ENCODE assay signal across 9 cellular contexts in genomic region chr5:36688722-36689121, GRCh38.
A peak's percentile ranks its signal among the peaks of the same experiment; 100 is the strongest.
DNase-seq lines count a peak whose midpoint lies in the region; ATAC-seq and TF ChIP-seq lines count a peak whose summit lies in the region.
"Had no signal": no experiment of that assay in that cellular context is flagged by ENCODE, and none has a peak within 500 bp of the region (broad histone marks: within the 10 kb centered on the region; RNA-seq: fewer than 3 reads in every experiment).

No MANE protein-coding gene starts in this region.

- H2AFZ ChIP-seq in DND-41 (ENCODE audit: low read depth, low read length) (no peak overlapping the region), SU-DHL-6 (ENCODE audit: low read depth, low read length, severe bottlenecking) (no peak overlapping the region)
- H2AFZ ChIP-seq: parathyroid adenoma had no signal

- no peak for ATAC-seq in DND-41 (ENCODE audit: insufficient read depth, low read depth)

- no peaks in the 10 kb centered on the region for H3K4me1 ChIP-seq in DND-41 (ENCODE audit: insufficient read depth, low read length)
- H3K4me1 ChIP-seq: parathyroid adenoma had no signal

- H3K9me3 ChIP-seq in DND-41 (ENCODE audit: insufficient read depth, low read length, severe bottlenecking) (no peaks in the 10 kb centered on the region), SU-DHL-6 (ENCODE audit: insufficient read depth, low read length) (no peaks in the 10 kb centered on the region)

- no peak overlapping the region for H3K4me3 ChIP-seq in DND-41 (ENCODE audit: low read depth in 1 of 2, low read length in 2 of 2)
- H3K4me3 ChIP-seq in SU-DHL-6 (ENCODE audit: insufficient read depth, low read length, poor library complexity, severe bottlenecking) = no peak overlapping the region

- no peak overlapping the region for H3K27ac ChIP-seq in DND-41 (ENCODE audit: low read length)
- H3K27ac ChIP-seq in SU-DHL-6 (ENCODE audit: low read depth, low read length) = no peak overlapping the region
- H3K27ac ChIP-seq: parathyroid adenoma had no signal

- H3K9ac ChIP-seq in DND-41 (ENCODE audit: low read depth, low read length) = no peak overlapping the region
- H3K9ac ChIP-seq in SU-DHL-6 (ENCODE audit: low read length) = no peak overlapping the region
- H3K9ac ChIP-seq: parathyroid adenoma had no signal

- H3K27me3 ChIP-seq in DND-41 (ENCODE audit: insufficient read depth, low read length, poor library complexity) (peaks cover 29% of the 10 kb centered on the region), SU-DHL-6 (ENCODE audit: low read length) (no peaks in the 10 kb centered on the region)

- H3K36me3 ChIP-seq in DND-41 (ENCODE audit: insufficient read depth, low read length) (no peaks in the 10 kb centered on the region), SU-DHL-6 (ENCODE audit: low read length) (no peaks in the 10 kb centered on the region)

- H3K79me2 ChIP-seq in DND-41 (ENCODE audit: insufficient read depth, low read length) = no peaks in the 10 kb centered on the region
- no peaks in the 10 kb centered on the region for H3K79me2 ChIP-seq in SU-DHL-6 (ENCODE audit: insufficient read depth, low read length)
- H3K79me2 ChIP-seq: parathyroid adenoma had no signal

- H3F3A ChIP-seq in SU-DHL-6 (ENCODE audit: insufficient read depth) = 0 out of 2 replicates have a peak, but pooled peaks cover 4% of the 10 kb centered on the region

- H3K4me2 ChIP-seq in DND-41 (ENCODE audit: insufficient read depth, low read length) (no peak overlapping the region), SU-DHL-6 (ENCODE audit: low read depth, low read length, poor library complexity, severe bottlenecking) (no peak overlapping the region)

- H4K20me1 ChIP-seq in DND-41 (ENCODE audit: insufficient read depth, low read length) (no peaks in the 10 kb centered on the region), SU-DHL-6 (ENCODE audit: low read depth, low read length) (no peaks in the 10 kb centered on the region)

- no peaks in the 10 kb centered on the region for H3K9me2 ChIP-seq in SU-DHL-6 (replicated peaks; ENCODE audit: insufficient read depth, low read length)

- no peak for DNase-seq in DND-41
- DNase-seq in HT-29 (ENCODE audit: low spot score) = peak; percentile 56
- DNase-seq in left kidney (ENCODE audit: low read depth, low spot score) = peak; percentile 31
- DNase-seq in Ammon's horn (ENCODE audit: low spot score) = no peak
- no peak for DNase-seq in NCI-H1092 treated with DMSO at 0.1 percent for 48 hours (lab: John Stamatoyannopoulos, UW)
- DNase-seq in GM03348 (ENCODE audit: low spot score) = no peak
- no peak for DNase-seq in cortex of kidney (lab: John Stamatoyannopoulos, UW)

- TF ChIP-seq CTCF in DND-41 (IDR thresholded peaks at IDR 0.05; ENCODE audit: borderline replicate concordance, extremely low read depth, low read length, poor library complexity, severe bottlenecking) (peak; percentile 42), SU-DHL-6 (IDR thresholded peaks at IDR 0.05; ENCODE audit: insufficient read depth, low read length, poor library complexity, severe bottlenecking) (peak; percentile 53)

Comparison
In these comparisons a context has a peak if more than half of its experiments do, and no peak if none do; other contexts are left out.
1. DNase-seq: peak in HT-29 (single experiment) and left kidney (single experiment); none in DND-41 (single experiment), Ammon's horn (single experiment), NCI-H1092 treated with DMSO at 0.1 percent for 48 hours (single experiment), GM03348 (single experiment) and cortex of kidney (single experiment).